ENCODE assay signal across 34 cellular contexts in the genomic region with DNA sequence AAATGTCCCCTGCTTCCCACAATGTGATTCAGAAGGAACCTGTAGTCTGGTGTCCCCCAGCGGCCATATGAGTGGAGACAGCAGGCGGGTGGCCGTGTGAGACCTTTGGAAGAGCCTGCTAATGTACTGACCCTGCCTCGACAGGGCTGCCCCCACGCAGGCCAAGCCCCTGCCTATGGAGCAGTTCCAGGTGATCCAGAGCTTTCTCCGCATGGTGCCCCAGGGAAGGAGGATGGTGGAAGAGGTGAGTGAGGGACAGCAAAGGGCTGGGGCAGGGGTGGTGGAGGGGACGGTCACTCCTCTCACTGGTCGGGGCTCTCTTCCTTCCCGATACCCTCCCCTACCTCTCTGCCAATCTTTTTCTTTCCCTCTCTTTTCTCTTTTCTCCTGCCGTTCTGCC. TPM values are rescaled to one million over a fixed set of nuclear protein-coding genes. Genes with fewer than 3 reads are reported as not detected.
"Had no signal": no experiment of that assay in that cellular context is flagged by ENCODE, and none has a peak within 500 bp of the region (broad histone marks: within the 10 kb centered on the region; RNA-seq: fewer than 3 reads in every experiment).

No MANE protein-coding gene starts in this region.

- H3K36me3 ChIP-seq: brain microvascular endothelial cell, colonic mucosa, WERI-Rb-1 had no signal

- H3K27ac Mint-ChIP-seq: activated B cell treated with CpG ODN at 0.5 μM for 24 hours; activated CD8-positive, alpha-beta T cell treated with anti-CD3 and anti-CD28 coated beads for 36 hours; activated naive CD8-positive, alpha-beta T cell; activated T-helper 17 cell treated with anti-CD3 and anti-CD28 coated beads, Interleukin-2, amount 50 U/mL, for 72 hours; dendritic cell treated with granulocyte-macrophage colony-stimulating factor and Interleukin-4, amounts not matched to agents 40 ng/mL and 50 ng/mL, for 4 days; T-helper 17 cell; T-helper 2 cell treated with Interferon-gamma antibody and Interleukin-4, amounts not matched to agents 5 μg/mL and 100 μg/mL, for 36 hours had no signal

- H3K4me3 ChIP-seq: colonic mucosa, dorsolateral prefrontal cortex, esophagus muscularis mucosa, gastroesophageal sphincter, heart right ventricle had no signal

- H3K27me3 Mint-ChIP-seq: activated B cell treated with CpG ODN at 0.5 μM for 24 hours; activated CD8-positive, alpha-beta T cell treated with anti-CD3 and anti-CD28 coated beads for 36 hours; activated naive CD8-positive, alpha-beta T cell had no signal

- H3K4me1 ChIP-seq: colonic mucosa, heart right ventricle had no signal

- H3K9me3 Mint-ChIP-seq: activated B cell treated with CpG ODN at 0.5 μM for 24 hours; activated CD8-positive, alpha-beta T cell treated with anti-CD3 and anti-CD28 coated beads for 36 hours; activated T-cell treated with anti-CD3 and anti-CD28 coated beads, Interleukin-2, amount 50 U/mL, for 4 hours; activated T-helper 17 cell treated with anti-CD3 and anti-CD28 coated beads, Interleukin-2, amount 50 U/mL, for 72 hours; endodermal cell; T-helper 2 cell treated with Interferon-gamma antibody and Interleukin-4, amounts not matched to agents 5 μg/mL and 100 μg/mL, for 36 hours had no signal

- H3K36me3 Mint-ChIP-seq: activated naive CD8-positive, alpha-beta T cell had no signal

- DNase-seq: activated B cell treated with CpG ODN at 0.5 μM for 24 hours; activated CD4-positive, alpha-beta T cell treated with anti-CD3 and anti-CD28 coated beads for 48 hours; activated CD4-positive, alpha-beta T cell treated with anti-CD3 and anti-CD28 coated beads, Interleukin-2, amount 50 U/mL, for 1 hour; activated CD4-positive, alpha-beta T cell treated with anti-CD3 and anti-CD28 coated beads, Interleukin-2, amount 50 U/mL, for 48 hours; activated CD8-positive, alpha-beta memory T cell treated with anti-CD3 and anti-CD28 coated beads for 24 hours; activated CD8-positive, alpha-beta T cell treated with anti-CD3 and anti-CD28 coated beads for 36 hours; activated effector memory CD4-positive, alpha-beta T cell treated with Interleukin-2 at 50 U/mL for 16 hours; activated gamma-delta T cell treated with Interleukin-2 at 50 U/mL for 16 hours; activated naive CD4-positive, alpha-beta T cell treated with anti-CD3 and anti-CD28 coated beads, Interleukin-2, amount 50 U/mL, for 16 hours; activated naive CD4-positive, alpha-beta T cell treated with Interleukin-2 at 50 U/mL for 16 hours; activated T-cell treated with anti-CD3 and anti-CD28 coated beads, Interleukin-2, amount 50 U/mL, for 4 hours; amniotic stem cell; anterior cingulate cortex; brain microvascular endothelial cell; colonic mucosa; dorsolateral prefrontal cortex; effector memory CD4-positive, alpha-beta T cell; endodermal cell; erythroblast; foreskin melanocyte; heart right ventricle; T-helper 1 cell; T-helper 17 cell; T1000; WERI-Rb-1 had no signal

- H3K27me3 ChIP-seq: brain microvascular endothelial cell, colonic mucosa, dorsolateral prefrontal cortex, esophagus muscularis mucosa, gastroesophageal sphincter, heart right ventricle had no signal

- H3K27ac ChIP-seq: brain microvascular endothelial cell, colonic mucosa, esophagus muscularis mucosa, gastroesophageal sphincter, heart right ventricle, WERI-Rb-1 had no signal

- H3K4me1 Mint-ChIP-seq: activated B cell treated with CpG ODN at 0.5 μM for 24 hours; activated T-helper 17 cell treated with anti-CD3 and anti-CD28 coated beads, Interleukin-2, amount 50 U/mL, for 72 hours had no signal

- H3K4me3 Mint-ChIP-seq: activated B cell treated with CpG ODN at 0.5 μM for 24 hours; activated CD8-positive, alpha-beta T cell treated with anti-CD3 and anti-CD28 coated beads for 36 hours; activated naive CD8-positive, alpha-beta T cell; activated T-cell treated with anti-CD3 and anti-CD28 coated beads, Interleukin-2, amount 50 U/mL, for 4 hours; activated T-helper 17 cell treated with anti-CD3 and anti-CD28 coated beads, Interleukin-2, amount 50 U/mL, for 72 hours; dendritic cell treated with granulocyte-macrophage colony-stimulating factor and Interleukin-4, amounts not matched to agents 40 ng/mL and 50 ng/mL, for 4 days; endodermal cell; T-helper 17 cell; T-helper 2 cell treated with Interferon-gamma antibody and Interleukin-4, amounts not matched to agents 5 μg/mL and 100 μg/mL, for 36 hours had no signal

- H3K9me3 ChIP-seq: colonic mucosa, esophagus muscularis mucosa, gastroesophageal sphincter, heart right ventricle had no signal

- ATAC-seq: activated CD4-positive, CD25-positive, alpha-beta regulatory T cell treated with anti-CD3 and anti-CD28 coated beads, Interleukin-2, amount 50 U/mL, for 24 hours; activated CD8-positive, alpha-beta T cell treated with anti-CD3 and anti-CD28 coated beads for 36 hours; activated T-cell treated with anti-CD3 and anti-CD28 coated beads, Interleukin-2, amount 50 U/mL, for 4 hours; activated T-helper 17 cell treated with anti-CD3 and anti-CD28 coated beads, Interleukin-2, amount 50 U/mL, for 72 hours; gastroesophageal sphincter; heart right ventricle; T-helper 17 cell had no signal

RNA-seq across cellular contexts. Expression of gene PALD1, which starts 55.7 kb away (rescaled TPM):
- total RNA-seq: bronchial epithelial cell, fibroblast of villous mesenchyme had no signal
